Comparison of ENCODE assay signal across 31 cellular contexts in genomic region chr5:171261904-171262303, GRCh38. TPM values are rescaled to one million over a fixed set of nuclear protein-coding genes. Genes with fewer than 3 reads are reported as not detected.
"Had no signal": no experiment of that assay in that cellular context is flagged by ENCODE, and none has a peak within 500 bp of the region (broad histone marks: within the 10 kb centered on the region; RNA-seq: fewer than 3 reads in every experiment).

No MANE protein-coding gene starts in this region.

- ATAC-seq: effector memory CD8-positive, alpha-beta T cell; esophagus mucosa; gastrocnemius medialis; heart right ventricle; left cardiac atrium; left lung; left ventricle myocardium superior; lower lobe of right lung; mucosa of descending colon; naive thymus-derived CD8-positive, alpha-beta T cell had no signal

- H3K36me3 ChIP-seq: esophagus squamous epithelium, gastrocnemius medialis, heart right ventricle, left lung, lower lobe of right lung had no signal

- H3K9me3 Mint-ChIP-seq: dendritic cell treated with granulocyte-macrophage colony-stimulating factor and Interleukin-4, amounts not matched to agents 40 ng/mL and 50 ng/mL, for 4 days; effector memory CD8-positive, alpha-beta T cell; endodermal cell had no signal

- H3K4me3 ChIP-seq: esophagus squamous epithelium, gastrocnemius medialis, heart right ventricle, left lung, lower lobe of right lung, mucosa of descending colon had no signal

- H3K4me1 ChIP-seq: esophagus squamous epithelium, gastrocnemius medialis, heart right ventricle, left lung, lower lobe of right lung had no signal

- H3K4me1 Mint-ChIP-seq: endodermal cell, naive B cell had no signal

- H3K27ac ChIP-seq: epithelial cell of prostate, esophagus squamous epithelium, gastrocnemius medialis, heart right ventricle, left lung, lower lobe of right lung had no signal

- DNase-seq: cortex of kidney; effector CD8-positive, alpha-beta T cell; effector memory CD8-positive, alpha-beta T cell; endodermal cell; erythroblast; esophagus squamous epithelium; foreskin fibroblast; gastrocnemius medialis; glutamatergic neuron; head of caudate nucleus; heart right ventricle; hippocampal formation; left cardiac atrium; left lung; left ventricle myocardium superior; lower lobe of right lung; mesenchymal stem cell; mucosa of descending colon; naive B cell; naive thymus-derived CD8-positive, alpha-beta T cell had no signal

- H3K4me3 Mint-ChIP-seq: dendritic cell treated with granulocyte-macrophage colony-stimulating factor and Interleukin-4, amounts not matched to agents 40 ng/mL and 50 ng/mL, for 4 days; effector memory CD8-positive, alpha-beta T cell; endodermal cell; mesothelial cell of epicardium; naive B cell; naive thymus-derived CD8-positive, alpha-beta T cell had no signal

- H3K27me3 Mint-ChIP-seq: dendritic cell treated with granulocyte-macrophage colony-stimulating factor and Interleukin-4, amounts not matched to agents 40 ng/mL and 50 ng/mL, for 4 days; effector memory CD8-positive, alpha-beta T cell; naive thymus-derived CD8-positive, alpha-beta T cell had no signal

- H3K36me3 Mint-ChIP-seq: naive B cell; naive thymus-derived CD8-positive, alpha-beta T cell had no signal

- H3K9me3 ChIP-seq: esophagus squamous epithelium, gastrocnemius medialis, heart right ventricle, left lung, lower lobe of right lung, mucosa of descending colon had no signal

- H3K27me3 ChIP-seq: esophagus squamous epithelium, gastrocnemius medialis, heart right ventricle, left lung had no signal

- H3K27ac Mint-ChIP-seq: dendritic cell treated with granulocyte-macrophage colony-stimulating factor and Interleukin-4, amounts not matched to agents 40 ng/mL and 50 ng/mL, for 4 days; effector memory CD8-positive, alpha-beta T cell; endodermal cell; mesothelial cell of epicardium; naive B cell; naive thymus-derived CD8-positive, alpha-beta T cell had no signal

RNA-seq across cellular contexts. Expression of gene TLX3, which starts 47.1 kb away (rescaled TPM):
- total RNA-seq: dermis microvascular lymphatic vessel endothelial cell; endodermal cell; esophagus mucosa; esophagus squamous epithelium; gastrocnemius medialis; glomerular endothelial cell; heart right ventricle; left cardiac atrium; left lung; left ventricle myocardium superior; lower leg skin; lower lobe of right lung; lung microvascular endothelial cell; mesenteric fat pad; mesothelial cell of epicardium; mucosa of descending colon; myocyte; naive thymus-derived CD8-positive, alpha-beta T cell had no signal
- polyA plus RNA-seq: heart right ventricle; keratinocyte; naive thymus-derived CD8-positive, alpha-beta T cell had no signal
